Comparison of ENCODE assay signal across 8 cellular contexts in the genomic region with DNA sequence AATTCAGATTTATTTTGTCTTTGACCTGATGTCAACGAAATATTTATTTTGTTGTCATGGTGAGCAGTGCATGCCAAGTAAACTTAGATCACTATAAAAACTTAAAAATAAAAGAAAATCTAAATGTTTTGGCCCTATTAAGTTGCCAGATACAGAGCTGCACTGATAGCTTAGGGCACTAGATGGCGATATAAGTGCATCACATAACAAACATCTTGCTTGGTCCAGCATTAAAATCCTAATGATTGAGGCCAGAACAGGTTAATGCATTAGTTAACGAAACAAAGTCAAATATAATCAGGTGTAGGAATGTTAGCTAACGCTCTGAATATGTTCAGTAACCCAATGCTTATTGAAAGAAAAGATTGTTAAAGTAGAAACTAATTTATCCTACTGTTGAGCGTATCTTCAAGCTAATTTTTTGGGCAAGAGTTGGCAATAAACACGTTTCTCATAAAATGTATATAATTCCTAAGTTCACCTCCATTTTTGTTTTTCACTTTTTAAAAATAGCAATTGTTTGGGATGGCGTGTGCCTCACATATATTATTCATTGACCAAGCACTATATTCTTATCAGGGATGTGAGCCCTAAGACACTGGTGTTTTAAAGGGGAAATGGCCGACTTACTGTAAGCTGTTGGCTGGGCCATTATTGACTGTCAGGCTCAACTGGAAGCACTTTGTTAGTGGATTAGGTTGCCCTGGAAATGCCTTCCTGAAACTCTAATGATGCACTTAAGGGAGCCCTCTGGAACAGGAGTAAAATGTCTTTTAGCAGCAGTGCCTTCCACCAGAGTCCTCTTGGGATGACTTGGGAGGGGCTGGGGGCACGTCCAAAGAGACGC. TPM values are rescaled to one million over a fixed set of nuclear protein-coding genes. Genes with fewer than 3 reads are reported as not detected.
DNase-seq lines count a peak whose midpoint lies in the region; ATAC-seq, FAIRE-seq and TF ChIP-seq lines count a peak whose summit lies in the region.

No MANE protein-coding gene starts in this region.

- no peaks in the 10 kb centered on the region for H3K36me3 ChIP-seq in Panc1 (ENCODE audit: control insufficient read depth, insufficient read depth, low read length)
- H3K36me3 ChIP-seq in breast epithelium = no peaks in the 10 kb centered on the region

- H3K4me3 ChIP-seq in Panc1 (ENCODE audit: low read depth in 2 of 2, low read length in 2 of 2) (no peak overlapping the region), breast epithelium (no peak overlapping the region)

- intact Hi-C loops in Panc1 (cut with micrococcal nuclease; ENCODE audit: unreplicated experiment) = loop anchor here (5.0 to 10.0 kb wide), 4 partner anchors 191 to 1623 kb away; no protein-coding TSS in a partner anchor
- intact Hi-C loops in breast epithelium (cut with DNase I; ENCODE audit: low total_unique reads) = no loop called here

- H3K27me3 ChIP-seq in Panc1 (ENCODE audit: control insufficient read depth, insufficient read depth, low read length) (peaks cover 41% of the 10 kb centered on the region), breast epithelium (peaks cover 0 to 41% of the 10 kb centered on the region in 2 donors)

- DNase-seq in NOMO-1 (lab: John Stamatoyannopoulos, UW; ENCODE audit: unreplicated experiment in 2 of 2) = peak; percentile 19 to 48
- no peak for DNase-seq in NOMO-1 treated with dmso at 0.1 percent for 144 hours (lab: John Stamatoyannopoulos, UW; ENCODE audit: unreplicated experiment)
- DNase-seq in HTR-8/SVneo (ENCODE audit: insufficient read length, low spot score) = peak; percentile 29
- DNase-seq in Panc1 (ENCODE audit: low read depth, low spot score) = peak; percentile 72
- no peak for DNase-seq in breast epithelium (ENCODE audit: low spot score in 2 of 2)
- peak; percentile 58 for DNase-seq in islet precursor cell
- peak; percentile 62 for DNase-seq in stromal cell of bone marrow (ENCODE audit: low read depth)

- H3K9me3 ChIP-seq in Panc1 (ENCODE audit: control insufficient read depth, insufficient read depth, low read depth, low read length) (no peaks in the 10 kb centered on the region), breast epithelium (no peaks in the 10 kb centered on the region)

- peak; percentile 82; the same call in 1 of the 2 replicates for TF ChIP-seq CTCF in Panc1 (IDR thresholded peaks at IDR 0.05)
- peak in 2 of 3 donors; percentile 62 to 76 for TF ChIP-seq CTCF in breast epithelium (IDR thresholded peaks at IDR 0.05)

- ATAC-seq in GM21447 (IDR thresholded peaks at IDR 0.05; ENCODE audit: unreplicated experiment) = peak; percentile 82
- peak; percentile 89 for ATAC-seq in Panc1

- no TSS peak for BruUV-seq in Panc1 (replicated peaks; lab: Mats Ljungman, UMichigan)

- in situ Hi-C loops in Panc1 (cut with HindIII; ENCODE audit: low pct_unique_long_range_greater_than_20kb, low sequenced_read_pairs) = no loop called here

- H3K27ac ChIP-seq in Panc1 (ENCODE audit: low read length) = no peak overlapping the region
- no peak overlapping the region for H3K27ac ChIP-seq in breast epithelium

- FAIRE-seq in HTR-8/SVneo (lab: Jason Lieb, UNC) = peak; percentile 54

- CTCF ChIA-PET in Panc1 (lab: Charles Lee) = interaction anchor here (0.5 to 0.7 kb wide), 2 partner anchors 1034 to 1641 kb away, joined by 3 read pairs; no protein-coding TSS in a partner anchor

- no peak for TF ChIP-seq POLR2A in breast epithelium (IDR thresholded peaks at IDR 0.05)

- H3K4me1 ChIP-seq in Panc1 (ENCODE audit: control insufficient read depth, insufficient read depth, low read length) = no peaks in the 10 kb centered on the region
- H3K4me1 ChIP-seq in breast epithelium = no peaks in the 10 kb centered on the region

- POLR2A ChIA-PET in Panc1 (lab: Charles Lee) = no interaction called here

RNA-seq across cellular contexts. Expression of gene KCTD16, which starts 33.3 kb away (rescaled TPM):
- 0.08 TPM for total RNA-seq in Panc1 (2021; ENCODE audit: unreplicated experiment)
- 0.06 TPM for polyA plus RNA-seq in Panc1 (2012; ENCODE audit: insufficient read length)
- total RNA-seq in breast epithelium = under 1 TPM; under 0.01 to 0.33 (median 0.32) TPM

RNA-seq across cellular contexts. Expression of gene YIPF5, which starts 33.5 kb away (rescaled TPM):
- total RNA-seq in Panc1 (2021; ENCODE audit: unreplicated experiment) (43.4 TPM), breast epithelium (10 to 100 TPM; 30.5 to 50.4 (median 49.9) TPM)
- polyA plus RNA-seq in Panc1 (2012; ENCODE audit: insufficient read length) = 28.3 TPM

Comparison
In these comparisons a context has a peak if more than half of its experiments do, and no peak if none do; other contexts are left out.
1. DNase-seq: peak in NOMO-1 (2 of 2), HTR-8/SVneo (single experiment), Panc1 (single experiment), islet precursor cell (single experiment) and stromal cell of bone marrow (single experiment); none in NOMO-1 treated with dmso at 0.1 percent for 144 hours (single experiment) and breast epithelium (0 of 2).